19 cellular contexts compared by ENCODE assay signal in the genomic region with DNA sequence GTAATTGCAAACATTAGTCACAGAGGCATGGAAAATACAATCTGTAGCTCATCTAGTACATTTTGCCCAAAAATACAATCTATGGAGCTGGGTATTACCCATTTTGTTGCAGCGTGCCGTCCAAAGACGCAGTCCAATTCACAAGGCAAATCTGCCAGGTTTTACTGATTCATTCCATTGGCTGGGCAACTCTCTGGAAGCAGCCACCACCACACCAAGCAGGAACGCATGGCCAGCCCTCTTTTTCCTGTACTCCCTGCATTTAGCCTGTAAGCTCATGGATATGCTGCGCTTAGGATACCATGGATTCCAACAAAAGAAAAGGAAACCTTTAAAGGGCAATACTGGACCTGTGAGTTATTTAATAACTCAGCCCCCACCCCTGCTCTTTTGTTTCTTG.
DNase-seq lines count a peak whose midpoint lies in the region; ATAC-seq and TF ChIP-seq lines count a peak whose summit lies in the region.
"Had no signal": no experiment of that assay in that cellular context is flagged by ENCODE, and none has a peak within 500 bp of the region (broad histone marks: within the 10 kb centered on the region; RNA-seq: fewer than 3 reads in every experiment).

No MANE protein-coding gene starts in this region.

- H3K27me3 ChIP-seq in GM23248 (replicated peaks; ENCODE audit: insufficient read depth): no peaks in the 10 kb centered on the region
- no peaks in the 10 kb centered on the region for H3K27me3 ChIP-seq in RWPE2 (ENCODE audit: insufficient read depth, poor library complexity, severe bottlenecking)
- H3K27me3 ChIP-seq in gastrocnemius medialis: peaks cover 14 to 34% (median 15%) of the 10 kb centered on the region in 3 donors
- H3K27me3 ChIP-seq: BLaER1 treated with 17β-estradiol and CSF1 and Interleukin-3, amounts not matched to agents 10 nM and 100 nM had no signal

- no peak overlapping the region for H3K4me3 ChIP-seq in GM23248
- H3K4me3 ChIP-seq in RWPE2 (ENCODE audit: severe bottlenecking): no peak overlapping the region
- no peak overlapping the region for H3K4me3 ChIP-seq in gastrocnemius medialis
- H3K4me3 ChIP-seq: A549; BLaER1 treated with 17β-estradiol and CSF1 and Interleukin-3, amounts not matched to agents 10 nM and 100 nM had no signal

- peak; percentile 12 for DNase-seq in AG20443 (ENCODE audit: low spot score)
- DNase-seq in GM23248: peak; percentile 63
- DNase-seq in RWPE2 (ENCODE audit: low spot score): no peak
- peak; percentile 37 for DNase-seq in occipital lobe (lab: John Stamatoyannopoulos, UW)
- DNase-seq in HT-29 (ENCODE audit: low spot score): no peak
- DNase-seq in gastrocnemius medialis: no peak
- no peak for DNase-seq in SKM-1 (lab: John Stamatoyannopoulos, UW; ENCODE audit: unreplicated experiment)
- DNase-seq: 8988T; ACHN; BE2C; CD4-positive, alpha-beta T cell; CD8-positive, alpha-beta memory T cell; DMS53; DMS79 treated with DMSO at 0.1 percent for 48 hours; H7; HCEC 1CT had no signal

- ATAC-seq in RWPE2 (ENCODE audit: low read depth): no peak
- no peak for ATAC-seq in GM19397 (IDR thresholded peaks at IDR 0.05; ENCODE audit: unreplicated experiment)
- ATAC-seq in gastrocnemius medialis: no peak
- ATAC-seq: A549 had no signal

- H3K4me1 ChIP-seq in GM23248 (ENCODE audit: insufficient read depth) (peaks cover 21% of the 10 kb centered on the region), RWPE2 (ENCODE audit: insufficient read depth, poor library complexity, severe bottlenecking) (peaks cover 21% of the 10 kb centered on the region), gastrocnemius medialis (peaks cover 0 to 2% of the 10 kb centered on the region in 2 donors)
- H3K4me1 ChIP-seq: A549, BE2C had no signal

- in situ Hi-C loops in GM23248 (cut with MboI) (loop anchor here (10.0 kb wide), 1 partner anchor 185 kb away; no protein-coding TSS in a partner anchor), gastrocnemius medialis (cut with MboI; ENCODE audit: low sequenced_read_pairs in 4 of 4) (loop anchor here (10.0 to 25.0 kb wide), 6 partner anchors 185 to 537 kb away; no protein-coding TSS in a partner anchor)

- no peak overlapping the region for H3K9ac ChIP-seq in GM23248
- H3K9ac ChIP-seq: BLaER1 treated with 17β-estradiol and CSF1 and Interleukin-3, amounts not matched to agents 10 nM and 100 nM had no signal

- H3K9me3 ChIP-seq in GM23248 (ENCODE audit: low read depth) (no peaks in the 10 kb centered on the region), RWPE2 (ENCODE audit: severe bottlenecking) (no peaks in the 10 kb centered on the region), gastrocnemius medialis (no peaks in the 10 kb centered on the region)
- H3K9me3 ChIP-seq: A549; BE2C; BLaER1 treated with 17β-estradiol and CSF1 and Interleukin-3, amounts not matched to agents 10 nM and 100 nM had no signal

- TF ChIP-seq CTCF in RWPE2 (IDR thresholded peaks at IDR 0.05; ENCODE audit: poor library complexity, severe bottlenecking) (no peak), gastrocnemius medialis (IDR thresholded peaks at IDR 0.05 in 4 of 5, conservative IDR thresholded peaks at IDR 0.05 in 1 of 5) (no peak)

- H3K79me2 ChIP-seq in GM23248 (ENCODE audit: insufficient read depth): no peaks in the 10 kb centered on the region

- TF ChIP-seq POLR2A in gastrocnemius medialis (IDR thresholded peaks at IDR 0.05): no peak

- WGBS in GM23248 (ENCODE audit: low coverage in 1 of 2, low lambda C conversion rate in 2 of 2, missing lambda C conversion rate in 2 of 2), 2 experiments: 32 to 47% methylated on average over 5 of the region's 5 CpGs

- H3K9me2 ChIP-seq in GM23248 (ENCODE audit: insufficient read depth): no peaks in the 10 kb centered on the region

- intact Hi-C loops in gastrocnemius medialis (cut with DNase I; ENCODE audit: low total_unique reads): no loop called here

- H3K36me3 ChIP-seq in GM23248 (ENCODE audit: low read depth) (no peaks in the 10 kb centered on the region), RWPE2 (ENCODE audit: low read depth) (no peaks in the 10 kb centered on the region), gastrocnemius medialis (no peaks in the 10 kb centered on the region)
- H3K36me3 ChIP-seq: BE2C; BLaER1 treated with 17β-estradiol and CSF1 and Interleukin-3, amounts not matched to agents 10 nM and 100 nM had no signal

- no peak overlapping the region for H2AFZ ChIP-seq in GM23248

- H3K27ac ChIP-seq in GM23248 (no peak overlapping the region), RWPE2 (ENCODE audit: poor library complexity, severe bottlenecking) (peak overlapping the region; percentile 2), gastrocnemius medialis (no peak overlapping the region)
- H3K27ac ChIP-seq: A549; BLaER1 treated with 17β-estradiol and CSF1 and Interleukin-3, amounts not matched to agents 10 nM and 100 nM had no signal

- H3F3A ChIP-seq in GM23248 (ENCODE audit: insufficient read depth): peaks cover 14% of the 10 kb centered on the region

- no peaks in the 10 kb centered on the region for H4K20me1 ChIP-seq in GM23248 (ENCODE audit: insufficient read depth)
- H4K20me1 ChIP-seq: BLaER1 treated with 17β-estradiol and CSF1 and Interleukin-3, amounts not matched to agents 10 nM and 100 nM had no signal

- peak overlapping the region; percentile 4 for H3K4me2 ChIP-seq in GM23248 (ENCODE audit: unreplicated experiment)
- H3K4me2 ChIP-seq: BLaER1 treated with 17β-estradiol and CSF1 and Interleukin-3, amounts not matched to agents 10 nM and 100 nM had no signal

Comparison
In these comparisons a context has a peak if more than half of its experiments do, and no peak if none do; other contexts are left out.
1. DNase-seq: peak in AG20443 (single experiment), GM23248 (single experiment) and occipital lobe (single experiment); none in RWPE2 (single experiment), HT-29 (single experiment), gastrocnemius medialis (0 of 2) and SKM-1 (single experiment).